Comparison of ENCODE assay signal across 18 cellular contexts in genomic region chr3:12618426-12618825, GRCh38. TPM values are rescaled to one million over a fixed set of nuclear protein-coding genes. Genes with fewer than 3 reads are reported as not detected.
DNase-seq lines count a peak whose midpoint lies in the region; ATAC-seq and TF ChIP-seq lines count a peak whose summit lies in the region.
"Had no signal": no experiment of that assay in that cellular context is flagged by ENCODE, and none has a peak within 500 bp of the region (broad histone marks: within the 10 kb centered on the region; RNA-seq: fewer than 3 reads in every experiment).

No MANE protein-coding gene starts in this region.

- H3K4me3 ChIP-seq in dorsolateral prefrontal cortex (no peak overlapping the region), gastroesophageal sphincter (no peak overlapping the region)

- peaks cover 63% of the 10 kb centered on the region for H3K4me1 Mint-ChIP-seq in CD4-positive, alpha-beta T cell (ENCODE audit: low read depth)

- peaks cover 0 to 35% (median 3%) of the 10 kb centered on the region in 3 donors for H3K4me1 ChIP-seq in gastroesophageal sphincter

- peak overlapping the region; percentile 39 for H3K27ac Mint-ChIP-seq in CD4-positive, alpha-beta T cell
- H3K27ac Mint-ChIP-seq: CD8-positive, alpha-beta T cell; H9 had no signal

- TF ChIP-seq CTCF in CD4-positive, alpha-beta T cell (IDR thresholded peaks at IDR 0.05): no peak
- no peak for TF ChIP-seq CTCF in dorsolateral prefrontal cortex (IDR thresholded peaks at IDR 0.05 in 54 of 56, conservative IDR thresholded peaks at IDR 0.05 in 2 of 56; ENCODE audit: low read depth in 1 of 56, partially characterized antibody in 56 of 56)
- no peak for TF ChIP-seq CTCF in gastroesophageal sphincter (IDR thresholded peaks at IDR 0.05)

- 90 to 93% methylated on average over 3 to 6 of the region's 6 CpGs for WGBS in gastroesophageal sphincter (ENCODE audit: low coverage in 1 of 2), 2 donors

- DNase-seq in CD4-positive, alpha-beta T cell: no peak
- DNase-seq in dorsolateral prefrontal cortex: peak in 2 of 10 donors; percentile 25 to 37
- DNase-seq in midbrain (lab: John Stamatoyannopoulos, UW): peak; percentile 4
- no peak for DNase-seq in activated T-cell treated with anti-CD3 and anti-CD28 coated beads, Interleukin-2, amount 50 U/mL, for 1 hour
- no peak for DNase-seq in activated T-cell treated with anti-CD3 and anti-CD28 coated beads, Interleukin-2, amount 50 U/mL, for 48 hours
- no peak for DNase-seq in NCI-H226
- DNase-seq: ACHN; CD8-positive, alpha-beta T cell; COR-L47; DMS 273 treated with DMSO at 0.1 percent for 48 hours; DMS53; DND-41; EL; H9 had no signal

- H3K27me3 Mint-ChIP-seq in CD4-positive, alpha-beta T cell: no peaks in the 10 kb centered on the region
- H3K27me3 Mint-ChIP-seq: IgD-negative memory B cell had no signal

- no peak for TF ChIP-seq POLR2A in gastroesophageal sphincter (IDR thresholded peaks at IDR 0.05)

- TF ChIP-seq EP300 in gastroesophageal sphincter (IDR thresholded peaks at IDR 0.05): no peak

- ATAC-seq in CD4-positive, alpha-beta T cell (ENCODE audit: poor library complexity): no peak
- ATAC-seq in gastroesophageal sphincter: no peak
- ATAC-seq: CD8-positive, alpha-beta T cell; HepG2 had no signal

- H3K36me3 Mint-ChIP-seq in CD4-positive, alpha-beta T cell (ENCODE audit: low read depth): peaks cover 49% of the 10 kb centered on the region

- POLR2A ChIA-PET in CD4-positive, alpha-beta T cell (lab: Charles Lee): no interaction called here

- CTCF ChIA-PET in CD4-positive, alpha-beta T cell (lab: Charles Lee): interaction anchor here (1.4 kb wide), 1 partner anchor 11 kb away, joined by 3 read pairs; no protein-coding TSS in a partner anchor

- H3K9me3 ChIP-seq in CD4-positive, alpha-beta T cell (ENCODE audit: control insufficient read depth, low read length): no peaks in the 10 kb centered on the region
- H3K9me3 ChIP-seq in gastroesophageal sphincter: no peaks in the 10 kb centered on the region

- H3K27me3 ChIP-seq in CD4-positive, alpha-beta T cell (ENCODE audit: control insufficient read depth, insufficient read depth, low read length): no peaks in the 10 kb centered on the region
- H3K27me3 ChIP-seq in dorsolateral prefrontal cortex: no peaks in the 10 kb centered on the region
- H3K27me3 ChIP-seq in gastroesophageal sphincter: no peaks in the 10 kb centered on the region

- peaks cover 0 to 49% of the 10 kb centered on the region in 2 donors for H3K36me3 ChIP-seq in gastroesophageal sphincter

- H3K9me3 Mint-ChIP-seq in CD4-positive, alpha-beta T cell: no peaks in the 10 kb centered on the region
- H3K9me3 Mint-ChIP-seq: CD8-positive, alpha-beta T cell; H9; IgD-negative memory B cell had no signal

- intact Hi-C loops in CD4-positive, alpha-beta T cell (cut with DNase I, micrococcal nuclease): no loop called here
- intact Hi-C loops in dorsolateral prefrontal cortex (cut with DNase I): no loop called here

- no peak overlapping the region for H3K27ac ChIP-seq in CD4-positive, alpha-beta T cell (ENCODE audit: low read depth, low read length)
- H3K27ac ChIP-seq in dorsolateral prefrontal cortex (peak overlapping the region in 44 of 59 donors; percentile 2 to 77 (median 43)), gastroesophageal sphincter (no peak overlapping the region)
- H3K27ac ChIP-seq: C4-2B had no signal

- no peak overlapping the region for H3K4me3 Mint-ChIP-seq in CD4-positive, alpha-beta T cell
- H3K4me3 Mint-ChIP-seq: CD8-positive, alpha-beta T cell; H9; IgD-negative memory B cell had no signal

RNA-seq across cellular contexts. Expression of gene RAF1, which starts 45.5 kb away (rescaled TPM):
- 100 to 1,000 TPM; 127 to 139 TPM for total RNA-seq in CD4-positive, alpha-beta T cell
- total RNA-seq in dorsolateral prefrontal cortex (100 to 1,000 TPM in 4 of 120 experiments, 10 to 100 TPM in 116; 58.1 to 110 (median 75.9) TPM), gastroesophageal sphincter (100 to 1,000 TPM; 115 to 146 (median 130) TPM)

Comparison
In these comparisons a context has a peak if more than half of its experiments do, and no peak if none do; other contexts are left out.
1. H3K27ac ChIP-seq: peak in dorsolateral prefrontal cortex (44 of 59); none in CD4-positive, alpha-beta T cell (single experiment) and gastroesophageal sphincter (0 of 4).